ENCODE assay signal across 15 cellular contexts in the genomic region with DNA sequence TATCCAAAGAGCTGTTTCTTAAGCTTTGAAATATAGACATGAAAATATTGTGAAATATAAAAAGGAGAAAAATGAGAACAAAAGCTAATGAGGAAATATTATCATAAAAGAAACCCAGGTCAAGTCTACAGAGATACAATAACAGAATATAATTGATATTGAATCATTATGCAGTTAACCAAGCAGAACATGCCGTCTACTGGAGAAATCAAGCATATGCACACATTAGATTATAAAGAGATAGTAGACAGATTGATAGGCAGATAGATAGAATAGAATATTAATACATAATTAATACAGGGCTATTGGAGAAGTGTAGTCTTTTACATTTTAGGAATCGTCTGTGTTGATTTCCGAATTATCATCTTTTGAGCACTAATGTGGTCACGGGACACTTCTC.
"Had no signal": no experiment of that assay in that cellular context is flagged by ENCODE, and none has a peak within 500 bp of the region (broad histone marks: within the 10 kb centered on the region; RNA-seq: fewer than 3 reads in every experiment).

No MANE protein-coding gene starts in this region.

- H3K4me1 Mint-ChIP-seq: activated CD4-positive, alpha-beta T cell treated with anti-CD3 and anti-CD28 coated beads for 36 hours; natural killer cell had no signal

- H3K4me3 Mint-ChIP-seq: activated CD4-positive, alpha-beta T cell treated with anti-CD3 and anti-CD28 coated beads for 36 hours; natural killer cell had no signal

- H3K4me3 ChIP-seq: adrenal gland, breast epithelium, gastrocnemius medialis, heart left ventricle, lower lobe of right lung, pancreas had no signal

- H3K27me3 ChIP-seq: adrenal gland, breast epithelium, gastrocnemius medialis, heart left ventricle, pancreas had no signal

- ATAC-seq: activated CD4-positive, alpha-beta T cell treated with anti-CD3 and anti-CD28 coated beads for 36 hours; activated naive CD4-positive, alpha-beta T cell treated with anti-CD3 and anti-CD28 coated beads, Interleukin-2, amount 50 U/mL, for 72 hours; gastrocnemius medialis; heart left ventricle; lower lobe of right lung; natural killer cell; pancreas had no signal

- H3K36me3 Mint-ChIP-seq: activated naive CD4-positive, alpha-beta T cell treated with anti-CD3 and anti-CD28 coated beads, Interleukin-2, amount 50 U/mL, for 72 hours; natural killer cell had no signal

- H3K4me1 ChIP-seq: adrenal gland, breast epithelium, gastrocnemius medialis, heart left ventricle, lower lobe of right lung had no signal

- H3K27ac ChIP-seq: adrenal gland, breast epithelium, gastrocnemius medialis, heart left ventricle, lower lobe of right lung, pancreas had no signal

- H3K36me3 ChIP-seq: adrenal gland, breast epithelium, gastrocnemius medialis, heart left ventricle, lower lobe of right lung, pancreas had no signal

- H3K27me3 Mint-ChIP-seq: activated CD4-positive, alpha-beta T cell treated with anti-CD3 and anti-CD28 coated beads for 36 hours had no signal

- H3K9me3 ChIP-seq: adrenal gland, breast epithelium, gastrocnemius medialis, heart left ventricle, lower lobe of right lung, pancreas had no signal

- DNase-seq: activated CD4-positive, alpha-beta T cell treated with anti-CD3 and anti-CD28 coated beads for 36 hours; activated CD4-positive, alpha-beta T cell treated with anti-CD3 and anti-CD28 coated beads, Interleukin-2, amount 50 U/mL, for 48 hours; activated gamma-delta T cell treated with Interleukin-2 at 50 U/mL for 16 hours; adrenal gland; cortex of kidney; erythroblast; gastrocnemius medialis; heart left ventricle; lower lobe of right lung; natural killer cell; pancreas; stimulated activated CD8-positive, alpha-beta memory T cell treated with anti-CD3 and anti-CD28 coated beads, Interleukin-4, amount 100 ng/mL, for 48 hours; stimulated activated naive CD4-positive, alpha-beta T cell had no signal

- H3K27ac Mint-ChIP-seq: activated CD4-positive, alpha-beta T cell treated with anti-CD3 and anti-CD28 coated beads for 36 hours; activated naive CD4-positive, alpha-beta T cell treated with anti-CD3 and anti-CD28 coated beads, Interleukin-2, amount 50 U/mL, for 72 hours; natural killer cell had no signal
